Comparison of ENCODE assay signal across 8 cellular contexts in the genomic region with DNA sequence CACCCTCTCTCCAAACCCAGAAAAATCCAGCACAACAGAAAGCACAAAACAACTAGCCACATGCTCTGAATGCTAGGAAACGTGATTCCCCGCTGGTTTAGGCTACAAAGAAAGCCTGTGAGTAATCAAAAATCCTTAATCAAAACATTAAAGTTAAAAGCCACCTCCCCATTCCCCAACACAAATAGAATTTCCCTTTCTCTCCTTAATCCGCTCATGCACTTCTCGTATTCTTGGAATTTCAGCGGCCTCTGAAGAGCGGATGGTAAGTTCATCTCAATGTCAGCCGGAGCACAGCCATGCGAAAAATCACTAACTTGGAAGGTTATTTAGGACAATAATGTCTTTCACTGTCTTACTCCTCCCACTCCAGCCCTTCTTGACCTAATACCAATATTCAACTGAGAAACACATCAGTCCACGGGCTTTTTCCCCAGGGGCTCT.
DNase-seq lines count a peak whose midpoint lies in the region; ATAC-seq and TF ChIP-seq lines count a peak whose summit lies in the region.

No MANE protein-coding gene starts in this region.

- H3K4me1 ChIP-seq in left ventricle myocardium inferior: peaks cover 69% of the 10 kb centered on the region
- H3K4me1 ChIP-seq in rectal smooth muscle tissue (ENCODE audit: control insufficient read depth, insufficient read depth, low read length): peaks cover 7% of the 10 kb centered on the region

- H3K4me3 ChIP-seq in WI38 (ENCODE audit: low read depth, low read length) (peak overlapping the region; percentile 86), left ventricle myocardium inferior (peak overlapping the region; percentile 92), rectal smooth muscle tissue (ENCODE audit: low read length) (peak overlapping the region; percentile 68)

- peak; percentile 64 for DNase-seq in HCEC 1CT
- DNase-seq in left ventricle myocardium inferior: no peak
- no peak for DNase-seq in SHP77 (lab: John Stamatoyannopoulos, UW)
- no peak for DNase-seq in activated CD4-positive, CD25-positive, alpha-beta regulatory T cell treated with anti-CD3 and anti-CD28 coated beads, Interleukin-2, amount 50 U/mL, for 72 hours

- TF ChIP-seq CTCF in WI38 (IDR thresholded peaks at IDR 0.05; ENCODE audit: low read depth, low read length) (no peak), left ventricle myocardium inferior (IDR thresholded peaks at IDR 0.05; ENCODE audit: borderline replicate concordance) (no peak)

- intact Hi-C loops in left ventricle myocardium inferior (cut with micrococcal nuclease): loop anchor here (10.0 kb wide), 1 partner anchor 106 kb away; no protein-coding TSS in a partner anchor

- H3K36me3 ChIP-seq in left ventricle myocardium inferior: no peaks in the 10 kb centered on the region
- no peaks in the 10 kb centered on the region for H3K36me3 ChIP-seq in rectal smooth muscle tissue (ENCODE audit: control insufficient read depth, insufficient read depth, low read length)

- H3K27me3 ChIP-seq in left ventricle myocardium inferior (ENCODE audit: low read depth): no peaks in the 10 kb centered on the region
- H3K27me3 ChIP-seq in rectal smooth muscle tissue (ENCODE audit: control insufficient read depth, insufficient read depth, low read length): no peaks in the 10 kb centered on the region

- H3K27ac ChIP-seq in left ventricle myocardium inferior (replicated peaks) (peak overlapping the region; percentile 99), rectal smooth muscle tissue (ENCODE audit: low read depth, low read length) (peak overlapping the region; percentile 87)

- peak overlapping the region; percentile 32 for H3K9ac ChIP-seq in rectal smooth muscle tissue (ENCODE audit: low read length)

- ATAC-seq in GM21529 (IDR thresholded peaks at IDR 0.05; ENCODE audit: unreplicated experiment): no peak
- no peak for ATAC-seq in HG02970 (IDR thresholded peaks at IDR 0.05; ENCODE audit: low FRiP score, unreplicated experiment)

- peaks cover 13% of the 10 kb centered on the region for H3K9me3 ChIP-seq in left ventricle myocardium inferior (replicated peaks)
